Comparison of ENCODE assay signal across 18 cellular contexts in genomic region chr21:14995695-14996490, GRCh38.
A peak's percentile ranks its signal among the peaks of the same experiment; 100 is the strongest.
DNase-seq lines count a peak whose midpoint lies in the region; ATAC-seq, FAIRE-seq and TF ChIP-seq lines count a peak whose summit lies in the region.
"Had no signal": no experiment of that assay in that cellular context is flagged by ENCODE, and none has a peak within 500 bp of the region (broad histone marks: within the 10 kb centered on the region; RNA-seq: fewer than 3 reads in every experiment).

No MANE protein-coding gene starts in this region.

- DNase-seq in GM04504 (ENCODE audit: low read depth) (peak; percentile 13), NCI-H69 (lab: John Stamatoyannopoulos, UW) (peak; percentile 46), epithelial cell of esophagus (ENCODE audit: low read depth) (peak; percentile 13), naive B cell (no peak), GM12891 (ENCODE audit: insufficient read length, low spot score) (no peak), HUDEP-2 (lab: John Stamatoyannopoulos, UW; ENCODE audit: unreplicated experiment in 76 of 76) (no peak), DMS79 treated with DMSO at 0.1 percent for 48 hours (lab: John Stamatoyannopoulos, UW) (no peak)
- no peak for DNase-seq in activated naive CD4-positive, alpha-beta T cell treated with anti-CD3 and anti-CD28 coated beads, Interleukin-2, amount 10 ng/mL, durations not matched to agents 7 days and 5 days
- DNase-seq: activated CD4-positive, alpha-beta T cell treated with anti-CD3 and anti-CD28 coated beads, Interleukin-2, amount 50 U/mL, for 48 hours; activated gamma-delta T cell; NCI-H187 treated with DMSO at 0.1 percent for 48 hours; T-helper 9 cell had no signal

- no peaks in the 10 kb centered on the region for H3K9me3 Mint-ChIP-seq in naive B cell
- no peaks in the 10 kb centered on the region for H3K9me3 Mint-ChIP-seq in activated naive CD4-positive, alpha-beta T cell treated with anti-CD3 and anti-CD28 coated beads, Interleukin-2, amount 10 ng/mL, durations not matched to agents 7 days and 5 days
- H3K9me3 Mint-ChIP-seq: IgD-negative memory B cell had no signal

- FAIRE-seq in GM12891 (lab: Jason Lieb, UNC) = no peak
- FAIRE-seq: colon, GM12878 had no signal

- no peak for TF ChIP-seq CTCF in epithelial cell of esophagus (IDR thresholded peaks at IDR 0.05; ENCODE audit: insufficient read depth, low read depth, low read length, missing control alignments)

- CTCF ChIA-PET in activated naive CD4-positive, alpha-beta T cell treated with anti-CD3 and anti-CD28 coated beads, Interleukin-2, amount 10 ng/mL, durations not matched to agents 7 days and 5 days (lab: Charles Lee) = interaction anchor here (0.7 to 0.8 kb wide), 2 partner anchors 25 to 489 kb away, joined by 3 read pairs; no protein-coding TSS in a partner anchor

- no peak overlapping the region for H3K4me3 Mint-ChIP-seq in naive B cell
- no peak overlapping the region for H3K4me3 Mint-ChIP-seq in activated naive CD4-positive, alpha-beta T cell treated with anti-CD3 and anti-CD28 coated beads, Interleukin-2, amount 10 ng/mL, durations not matched to agents 7 days and 5 days
- H3K4me3 Mint-ChIP-seq: IgD-negative memory B cell had no signal

- no peak for TF ChIP-seq POLR2A in GM12891 (IDR thresholded peaks at IDR 0.05; ENCODE audit: low read depth, low read length)

- peaks cover 21 to 41% (median 28%) of the 10 kb centered on the region in 3 donors for H3K4me1 Mint-ChIP-seq in naive B cell
- no peaks in the 10 kb centered on the region for H3K4me1 Mint-ChIP-seq in activated naive CD4-positive, alpha-beta T cell treated with anti-CD3 and anti-CD28 coated beads, Interleukin-2, amount 10 ng/mL, durations not matched to agents 7 days and 5 days

- no peaks in the 10 kb centered on the region for H3K27me3 Mint-ChIP-seq in naive B cell
- H3K27me3 Mint-ChIP-seq in activated naive CD4-positive, alpha-beta T cell treated with anti-CD3 and anti-CD28 coated beads, Interleukin-2, amount 10 ng/mL, durations not matched to agents 7 days and 5 days = no peaks in the 10 kb centered on the region
- H3K27me3 Mint-ChIP-seq: IgD-negative memory B cell had no signal

- peaks cover 4 to 7% of the 10 kb centered on the region in 2 donors for H3K36me3 Mint-ChIP-seq in naive B cell
- peaks cover 6% of the 10 kb centered on the region for H3K36me3 Mint-ChIP-seq in activated naive CD4-positive, alpha-beta T cell treated with anti-CD3 and anti-CD28 coated beads, Interleukin-2, amount 10 ng/mL, durations not matched to agents 7 days and 5 days

- no peak overlapping the region for H3K4me3 ChIP-seq in epithelial cell of esophagus (ENCODE audit: low read length)
- H3K4me3 ChIP-seq: gastroesophageal sphincter, GM12878, HAP-1, tibial nerve had no signal

- no peak for ATAC-seq in naive B cell (ENCODE audit: low read depth in 2 of 2)
- ATAC-seq: gastroesophageal sphincter, GM12878 had no signal

- peak overlapping the region in 4 of 6 donors; percentile 30 to 70 (median 54) for H3K27ac Mint-ChIP-seq in naive B cell
- no peak overlapping the region for H3K27ac Mint-ChIP-seq in activated naive CD4-positive, alpha-beta T cell treated with anti-CD3 and anti-CD28 coated beads, Interleukin-2, amount 10 ng/mL, durations not matched to agents 7 days and 5 days

TF ChIP-seq in GM12891, 5 proteins besides CTCF, POLR2A, EP300 and RAD21:
- TF ChIP-seq TAF1 (IDR thresholded peaks at IDR 0.05; ENCODE audit: low read depth, low read length) (no peak), POLR2AphosphoS5 (IDR thresholded peaks at IDR 0.05; ENCODE audit: low read depth, low read length) (no peak), POU2F2 (IDR thresholded peaks at IDR 0.05; ENCODE audit: low read depth, low read length) (no peak), PAX5 (IDR thresholded peaks at IDR 0.05; ENCODE audit: insufficient read depth, low read length, severe bottlenecking) (no peak), SPI1 (IDR thresholded peaks at IDR 0.05; ENCODE audit: low read depth, low read length) (no peak)

Comparison
In these comparisons a context has a peak if more than half of its experiments do, and no peak if none do; other contexts are left out.
1. DNase-seq: peak in GM04504 (single experiment), NCI-H69 (single experiment) and epithelial cell of esophagus (single experiment); none in naive B cell (single experiment), GM12891 (single experiment), activated naive CD4-positive, alpha-beta T cell treated with anti-CD3 and anti-CD28 coated beads, Interleukin-2, amount 10 ng/mL, durations not matched to agents 7 days and 5 days (single experiment), HUDEP-2 (0 of 76) and DMS79 treated with DMSO at 0.1 percent for 48 hours (single experiment).